In genomic region chr10:44863344-44864041, GRCh38 we compare ENCODE assay signal across 9 cellular contexts. TPM values are rescaled to one million over a fixed set of nuclear protein-coding genes. Genes with fewer than 3 reads are reported as not detected.
DNase-seq lines count a peak whose midpoint lies in the region; ATAC-seq and TF ChIP-seq lines count a peak whose summit lies in the region.
"Had no signal": no experiment of that assay in that cellular context is flagged by ENCODE, and none has a peak within 500 bp of the region (broad histone marks: within the 10 kb centered on the region; RNA-seq: fewer than 3 reads in every experiment).

No MANE protein-coding gene starts in this region.

- no peaks in the 10 kb centered on the region for H3K9me3 Mint-ChIP-seq in activated CD8-positive, alpha-beta T cell treated with anti-CD3 and anti-CD28 coated beads, Interleukin-2, amount 10 ng/mL, durations not matched to agents 7 days and 5 days (ENCODE audit: insufficient read depth)
- H3K9me3 Mint-ChIP-seq in glutamatergic neuron (ENCODE audit: unreplicated experiment): peaks cover 12% of the 10 kb centered on the region
- no peaks in the 10 kb centered on the region for H3K9me3 Mint-ChIP-seq in stimulated activated effector memory CD8-positive, alpha-beta T cell treated with anti-CD3 and anti-CD28 coated beads, Interleukin-12 subunit alpha, Interleukin-12 subunit beta, amount 100 ng/mL, for 72 hours

- H3K27me3 Mint-ChIP-seq in activated CD8-positive, alpha-beta T cell treated with anti-CD3 and anti-CD28 coated beads, Interleukin-2, amount 10 ng/mL, durations not matched to agents 7 days and 5 days (ENCODE audit: low read depth): peaks cover 36% of the 10 kb centered on the region
- peaks cover 10% of the 10 kb centered on the region for H3K27me3 Mint-ChIP-seq in glutamatergic neuron (ENCODE audit: unreplicated experiment)

- peak; percentile 45 for DNase-seq in activated T-cell treated with anti-CD3 and anti-CD28 coated beads, Interleukin-2, amount 50 U/mL, for 1 hour
- DNase-seq in activated T-cell treated with anti-CD3 and anti-CD28 coated beads, Interleukin-2, amount 50 U/mL, for 48 hours: no peak
- no peak for DNase-seq in activated CD8-positive, alpha-beta T cell treated with anti-CD3 and anti-CD28 coated beads, Interleukin-2, amount 10 ng/mL, durations not matched to agents 7 days and 5 days
- DNase-seq in glutamatergic neuron: no peak
- DNase-seq in stimulated activated effector memory CD8-positive, alpha-beta T cell treated with anti-CD3 and anti-CD28 coated beads, Interleukin-12 subunit alpha, Interleukin-12 subunit beta, amount 100 ng/mL, for 72 hours (ENCODE audit: low spot score in 2 of 2): no peak
- no peak for DNase-seq in DMS114 treated with DMSO at 0.1 percent for 48 hours (lab: John Stamatoyannopoulos, UW; ENCODE audit: unreplicated experiment)
- DNase-seq in activated CD8-positive, alpha-beta memory T cell treated with anti-CD3 and anti-CD28 coated beads, Interleukin-2, amount 50 U/mL, for 48 hours: no peak
- no peak for DNase-seq in occipital lobe (lab: John Stamatoyannopoulos, UW)

- no peaks in the 10 kb centered on the region for H3K36me3 Mint-ChIP-seq in activated CD8-positive, alpha-beta T cell treated with anti-CD3 and anti-CD28 coated beads, Interleukin-2, amount 10 ng/mL, durations not matched to agents 7 days and 5 days (ENCODE audit: low read depth)
- no peaks in the 10 kb centered on the region for H3K36me3 Mint-ChIP-seq in glutamatergic neuron (ENCODE audit: unreplicated experiment)
- H3K36me3 Mint-ChIP-seq in stimulated activated effector memory CD8-positive, alpha-beta T cell treated with anti-CD3 and anti-CD28 coated beads, Interleukin-12 subunit alpha, Interleukin-12 subunit beta, amount 100 ng/mL, for 72 hours: peaks cover 6% of the 10 kb centered on the region

- peaks cover 16% of the 10 kb centered on the region for H3K4me1 Mint-ChIP-seq in activated CD8-positive, alpha-beta T cell treated with anti-CD3 and anti-CD28 coated beads, Interleukin-2, amount 10 ng/mL, durations not matched to agents 7 days and 5 days (ENCODE audit: low read depth)
- H3K4me1 Mint-ChIP-seq in glutamatergic neuron (ENCODE audit: low read depth, unreplicated experiment): peaks cover 16% of the 10 kb centered on the region
- H3K4me1 Mint-ChIP-seq in stimulated activated effector memory CD8-positive, alpha-beta T cell treated with anti-CD3 and anti-CD28 coated beads, Interleukin-12 subunit alpha, Interleukin-12 subunit beta, amount 100 ng/mL, for 72 hours: peaks cover 15% of the 10 kb centered on the region

- CTCF ChIA-PET in activated CD8-positive, alpha-beta T cell treated with anti-CD3 and anti-CD28 coated beads, Interleukin-2, amount 10 ng/mL, durations not matched to agents 7 days and 5 days (lab: Charles Lee): interaction anchor here (0.9 to 2.2 kb wide), 3 partner anchors 8 to 66 kb away, joined by 3 to 4 read pairs (median 4); no protein-coding TSS in a partner anchor

- peak overlapping the region; percentile 82 for H3K4me3 Mint-ChIP-seq in activated CD8-positive, alpha-beta T cell treated with anti-CD3 and anti-CD28 coated beads, Interleukin-2, amount 10 ng/mL, durations not matched to agents 7 days and 5 days
- peak overlapping the region; percentile 94 for H3K4me3 Mint-ChIP-seq in glutamatergic neuron (ENCODE audit: unreplicated experiment)
- H3K4me3 Mint-ChIP-seq in stimulated activated effector memory CD8-positive, alpha-beta T cell treated with anti-CD3 and anti-CD28 coated beads, Interleukin-12 subunit alpha, Interleukin-12 subunit beta, amount 100 ng/mL, for 72 hours: peak overlapping the region; percentile 78

- POLR2A ChIA-PET in activated CD8-positive, alpha-beta T cell treated with anti-CD3 and anti-CD28 coated beads, Interleukin-2, amount 10 ng/mL, durations not matched to agents 7 days and 5 days (lab: Charles Lee): interaction anchor here (0.6 kb wide), 1 partner anchor 1176 kb away, joined by 3 read pairs; no protein-coding TSS in a partner anchor

- ATAC-seq in activated CD8-positive, alpha-beta T cell treated with anti-CD3 and anti-CD28 coated beads, Interleukin-2, amount 10 ng/mL, durations not matched to agents 7 days and 5 days: no peak
- ATAC-seq in stimulated activated effector memory CD8-positive, alpha-beta T cell treated with anti-CD3 and anti-CD28 coated beads, Interleukin-12 subunit alpha, Interleukin-12 subunit beta, amount 100 ng/mL, for 72 hours: no peak

- H3K27ac Mint-ChIP-seq in activated CD8-positive, alpha-beta T cell treated with anti-CD3 and anti-CD28 coated beads, Interleukin-2, amount 10 ng/mL, durations not matched to agents 7 days and 5 days: no peak overlapping the region
- H3K27ac Mint-ChIP-seq in glutamatergic neuron (ENCODE audit: unreplicated experiment): peak overlapping the region; percentile 98
- H3K27ac Mint-ChIP-seq in stimulated activated effector memory CD8-positive, alpha-beta T cell treated with anti-CD3 and anti-CD28 coated beads, Interleukin-12 subunit alpha, Interleukin-12 subunit beta, amount 100 ng/mL, for 72 hours: no peak overlapping the region

- TF ChIP-seq CTCF in glutamatergic neuron (IDR thresholded peaks at IDR 0.05; ENCODE audit: partially characterized antibody, unreplicated experiment): no peak

RNA-seq across cellular contexts. Expression of gene TMEM72, which starts 47.6 kb away (rescaled TPM):
- not detected for total RNA-seq in activated CD8-positive, alpha-beta T cell treated with anti-CD3 and anti-CD28 coated beads, Interleukin-2, amount 10 ng/mL, durations not matched to agents 7 days and 5 days
- total RNA-seq in glutamatergic neuron (ENCODE audit: unreplicated experiment) (not detected), occipital lobe (0.16 TPM)
- total RNA-seq: RPMI7951 had no signal
